12 cellular contexts compared by ENCODE assay signal in the genomic region with DNA sequence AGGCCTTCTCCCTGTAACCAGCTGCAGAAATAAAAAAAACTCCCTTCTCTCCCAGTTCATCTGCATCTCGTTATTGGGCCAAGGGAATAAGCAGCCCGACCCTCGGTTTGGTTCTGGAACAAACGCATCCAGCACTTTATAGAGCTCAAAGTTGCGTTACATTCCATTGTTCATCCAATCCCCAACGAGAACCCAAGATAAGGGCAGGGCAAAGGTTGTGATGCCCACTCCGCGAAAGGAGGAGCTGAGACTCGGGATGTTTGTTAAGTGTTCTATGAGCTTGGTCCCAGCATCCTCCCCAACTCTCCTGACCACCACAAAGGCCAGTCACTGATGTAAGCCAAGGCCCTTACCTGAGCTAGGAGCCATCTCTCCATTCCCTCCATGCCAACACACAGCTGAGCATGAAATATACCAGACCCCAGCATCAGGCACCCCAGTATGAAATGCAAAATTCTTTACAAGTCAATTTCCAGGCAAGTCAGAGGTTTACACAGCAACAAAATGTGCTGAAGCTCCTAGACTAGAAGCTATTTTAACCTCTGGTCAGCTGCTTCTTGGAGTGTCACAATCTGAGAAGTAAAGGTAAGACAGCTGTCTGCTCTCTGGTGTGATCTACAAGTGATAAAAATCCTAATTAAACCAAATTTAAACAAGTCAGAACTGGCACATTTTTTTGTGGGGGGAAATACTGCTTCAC. TPM values are rescaled to one million over a fixed set of nuclear protein-coding genes. Genes with fewer than 3 reads are reported as not detected.
DNase-seq lines count a peak whose midpoint lies in the region; ATAC-seq, FAIRE-seq and TF ChIP-seq lines count a peak whose summit lies in the region.
"Had no signal": no experiment of that assay in that cellular context is flagged by ENCODE, and none has a peak within 500 bp of the region (broad histone marks: within the 10 kb centered on the region; RNA-seq: fewer than 3 reads in every experiment).

No MANE protein-coding gene starts in this region.

- FAIRE-seq in HepG2 (lab: Jason Lieb, UNC), result no peak

- TF ChIP-seq CTCF in HepG2 (CRISPR knock-in tag; IDR thresholded peaks at IDR 0.05), result no peak
- no peak for TF ChIP-seq CTCF in right lobe of liver (IDR thresholded peaks at IDR 0.05)
- no peak for TF ChIP-seq CTCF in body of pancreas (IDR thresholded peaks at IDR 0.05)
- no peak for TF ChIP-seq CTCF in natural killer cell (IDR thresholded peaks at IDR 0.05)
- no peak for TF ChIP-seq CTCF in uterus (IDR thresholded peaks at IDR 0.05)

- TF ChIP-seq POLR2A in HepG2 (IDR thresholded peaks at IDR 0.05; ENCODE audit: insufficient read depth in 1 of 2, low read depth in 2 of 2, low read length in 2 of 2) (no peak), right lobe of liver (IDR thresholded peaks at IDR 0.05) (no peak), body of pancreas (IDR thresholded peaks at IDR 0.05) (no peak), uterus (IDR thresholded peaks at IDR 0.05) (no peak)

- H2AFZ ChIP-seq in HepG2 (ENCODE audit: low read length), result no peak overlapping the region

- H3K4me3 ChIP-seq in HepG2 (replicated peaks in 1 of 3; ENCODE audit: insufficient read depth in 1 of 3, low read depth in 2 of 3, low read length in 3 of 3), result no peak overlapping the region
- H3K4me3 ChIP-seq in right lobe of liver, result no peak overlapping the region
- H3K4me3 ChIP-seq in body of pancreas, result no peak overlapping the region
- no peak overlapping the region for H3K4me3 ChIP-seq in uterus
- H3K4me3 ChIP-seq: Peyer's patch had no signal

- peaks cover 65% of the 10 kb centered on the region for H4K20me1 ChIP-seq in HepG2 (ENCODE audit: insufficient read depth, low read length)

- POLR2A ChIA-PET in HepG2 (lab: Yijun Ruan, JAX), result interaction anchor here (1.0 to 1.2 kb wide), 2 partner anchors 18 to 21 kb away, joined by 3 to 5 read pairs; a partner anchor contains a TSS

- CTCF ChIA-PET in HepG2 (lab: Yijun Ruan, JAX; ENCODE audit: low intra/inter-chr PET ratio, low total read pairs), result no interaction called here

- peaks cover 92% of the 10 kb centered on the region for H3K79me2 ChIP-seq in HepG2 (ENCODE audit: insufficient read depth, low read length)

- H3K4me3 Mint-ChIP-seq in natural killer cell, result peak overlapping the region; percentile 53

- no peaks in the 10 kb centered on the region for H3K9me3 Mint-ChIP-seq in natural killer cell

- BruUV-seq in HepG2 (replicated peaks; lab: Mats Ljungman, UMichigan), result no TSS peak

- TF ChIP-seq EP300 in HepG2 (IDR thresholded peaks at IDR 0.05; ENCODE audit: low read depth in 2 of 2, low read length in 2 of 2) (no peak), HepG2 (CRISPR knock-in tag; IDR thresholded peaks at IDR 0.05; ENCODE audit: borderline replicate concordance) (no peak)

- WGBS in HepG2 (ENCODE audit: low lambda C conversion rate), result 82% methylated on average over 9 of the region's 9 CpGs
- 62% methylated on average over 9 of the region's 9 CpGs for WGBS in right lobe of liver (ENCODE audit: insufficient coverage, low coverage, low lambda C conversion rate, missing lambda C conversion rate)
- WGBS in body of pancreas, 2 donors, result 49 to 75% methylated on average over 9 of the region's 9 CpGs

- ATAC-seq in HepG2, result no peak
- ATAC-seq in right lobe of liver, result no peak
- no peak for ATAC-seq in body of pancreas
- ATAC-seq in natural killer cell, result no peak
- no peak for ATAC-seq in HG03045 (IDR thresholded peaks at IDR 0.05; ENCODE audit: unreplicated experiment)

- intact Hi-C loops in HepG2 (cut with micrococcal nuclease; ENCODE audit: unreplicated experiment) (no loop called here), right lobe of liver (cut with DNase I) (no loop called here), body of pancreas (cut with DNase I) (no loop called here), natural killer cell (cut with micrococcal nuclease) (loop anchor here (1.0 kb wide), 1 partner anchor 18 kb away; a partner anchor contains a TSS), uterus (cut with DNase I; ENCODE audit: low total_unique reads) (no loop called here)

- H3K9me3 ChIP-seq in HepG2 (ENCODE audit: low read length), result no peaks in the 10 kb centered on the region
- H3K9me3 ChIP-seq in right lobe of liver, result no peaks in the 10 kb centered on the region
- H3K9me3 ChIP-seq in body of pancreas, result no peaks in the 10 kb centered on the region
- H3K9me3 ChIP-seq in uterus, result no peaks in the 10 kb centered on the region
- H3K9me3 ChIP-seq: Peyer's patch had no signal

- in situ Hi-C loops in HepG2 (cut with HindIII; ENCODE audit: extremely low pct_ligation_motif_present, low pct_unique_long_range_greater_than_20kb), result no loop called here

- H3K27me3 ChIP-seq in HepG2 (ENCODE audit: control insufficient read depth in 1 of 2, insufficient read depth in 2 of 2, low read length in 2 of 2), result no peaks in the 10 kb centered on the region
- H3K27me3 ChIP-seq in right lobe of liver, result no peaks in the 10 kb centered on the region
- no peaks in the 10 kb centered on the region for H3K27me3 ChIP-seq in body of pancreas
- H3K27me3 ChIP-seq in uterus, result no peaks in the 10 kb centered on the region
- H3K27me3 ChIP-seq: Peyer's patch had no signal

- H3K36me3 ChIP-seq in HepG2 (replicated peaks in 1 of 2; ENCODE audit: control insufficient read depth in 1 of 2, insufficient read depth in 2 of 2, low read length in 2 of 2) (peaks cover 3 to 15% of the 10 kb centered on the region in 2 experiments; a peak in 4 of 5 replicates), right lobe of liver (no peaks in the 10 kb centered on the region), body of pancreas (replicated peaks in 1 of 2; ENCODE audit: insufficient read depth in 1 of 2, low read depth in 2 of 2) (no peaks in the 10 kb centered on the region), uterus (no peaks in the 10 kb centered on the region)
- H3K36me3 ChIP-seq: Peyer's patch had no signal

- H3K27ac ChIP-seq in HepG2 (ENCODE audit: extremely low read length, insufficient read depth, low read length), result no peak overlapping the region
- H3K27ac ChIP-seq in right lobe of liver, result peak overlapping the region in 1 of 3 donors; percentile 37
- peak overlapping the region; percentile 79 to 93 (median 88) for H3K27ac ChIP-seq in body of pancreas
- H3K27ac ChIP-seq in uterus, result peak overlapping the region; percentile 70

- H3K36me3 Mint-ChIP-seq in natural killer cell, result no peaks in the 10 kb centered on the region

- no peaks in the 10 kb centered on the region for H3K27me3 Mint-ChIP-seq in natural killer cell (ENCODE audit: low read depth in 2 of 2)

- H3K9ac ChIP-seq in HepG2 (ENCODE audit: insufficient read depth, low read depth, low read length), result no peak overlapping the region

- peaks cover 88 to 90% of the 10 kb centered on the region in 2 donors for H3K4me1 Mint-ChIP-seq in natural killer cell

- peak overlapping the region; percentile 94 to 99 for H3K27ac Mint-ChIP-seq in natural killer cell

- no peak for TF ChIP-seq RAD21 in HepG2 (CRISPR knock-in tag; IDR thresholded peaks at IDR 0.05)

- DNase-seq in HepG2 (ENCODE audit: low spot score) (no peak), right lobe of liver (no peak), body of pancreas (no peak), natural killer cell (no peak), uterus (no peak), DMS53 treated with DMSO at 0.1 percent for 48 hours (lab: John Stamatoyannopoulos, UW; ENCODE audit: unreplicated experiment) (no peak)
- no peak for DNase-seq in activated CD8-positive, alpha-beta memory T cell treated with anti-CD3 and anti-CD28 coated beads for 24 hours
- DNase-seq: activated gamma-delta T cell, H7, substantia nigra had no signal

- H3K4me2 ChIP-seq in HepG2 (ENCODE audit: low read depth, low read length), result no peak overlapping the region

- peaks cover 91% of the 10 kb centered on the region for H3K4me1 ChIP-seq in HepG2 (ENCODE audit: insufficient read depth, low read length)
- H3K4me1 ChIP-seq in right lobe of liver, result peaks cover 0 to 58% (median 8%) of the 10 kb centered on the region in 4 donors
- peaks cover 86% of the 10 kb centered on the region for H3K4me1 ChIP-seq in body of pancreas
- peaks cover 0 to 25% of the 10 kb centered on the region in 2 donors for H3K4me1 ChIP-seq in uterus

RNA-seq across cellular contexts. Expression of a gene that starts 17.9 kb away (rescaled TPM):
- total RNA-seq in HepG2 (2016; rRNA removed; fragmentation: Illumina TruSeq; extraction: Trizol) (49.5 and 55.2 TPM in 2 replicates), right lobe of liver (10 to 100 TPM; 14.6 to 24.2 (median 17.0) TPM), body of pancreas (10 to 100 TPM; 25.4 to 67.2 TPM), natural killer cell (100 to 1,000 TPM; 104 to 114 (median 111) TPM), uterus (10 to 100 TPM in 3 of 4 donors, 1 to 10 TPM in 1; 4.1 to 92.0 (median 41.2) TPM)
- 28.7 and 32.4 TPM in 2 replicates for total RNA-seq in HepG2 (2016; cell fraction: cytosol; rRNA removed; fragmentation: Illumina TruSeq; extraction: Trizol; ENCODE audit: low read depth)
- total RNA-seq in HepG2 (2016; cell fraction: insoluble cytoplasmic fraction; rRNA removed; fragmentation: Illumina TruSeq; extraction: Trizol), result 52.2 and 56.9 TPM in 2 replicates
- 27.1 and 29.7 TPM in 2 replicates for total RNA-seq in HepG2 (2016; cell fraction: membrane; rRNA removed; fragmentation: Illumina TruSeq; extraction: Trizol)
- total RNA-seq in HepG2 (2016; cell fraction: nucleus; rRNA removed; fragmentation: Illumina TruSeq; extraction: Trizol), result 28.6 and 32.0 TPM in 2 replicates
- polyA plus RNA-seq in HepG2 (2011; rRNA removed), result 28.9 and 30.1 TPM in 2 replicates
- polyA plus RNA-seq in HepG2 (2011; cell fraction: cytosol; rRNA removed), result 32.7 and 35.6 TPM in 2 replicates
- polyA plus RNA-seq in HepG2 (2011; cell fraction: nucleus; rRNA removed), result 40.0 and 40.6 TPM in 2 replicates
- polyA plus RNA-seq in HepG2 (2012), result 26.3 and 31.7 TPM in 2 replicates
- polyA plus RNA-seq in HepG2 (2016; cell fraction: cytosol; fragmentation: Illumina TruSeq; extraction: Trizol; ENCODE audit: low read depth), result 14.7 and 15.4 TPM in 2 replicates
- polyA plus RNA-seq in HepG2 (2016; cell fraction: insoluble cytoplasmic fraction; fragmentation: Illumina TruSeq; extraction: Trizol; ENCODE audit: low read depth), result 73.4 and 79.9 TPM in 2 replicates
- 18.7 and 18.8 TPM in 2 replicates for polyA plus RNA-seq in HepG2 (2016; cell fraction: membrane; fragmentation: Illumina TruSeq; extraction: Trizol; ENCODE audit: low read depth)
- polyA plus RNA-seq in HepG2 (2016; cell fraction: nucleus; fragmentation: Illumina TruSeq; extraction: Trizol; ENCODE audit: insufficient read depth, low read depth), result 55.2 TPM in 2 replicates
- polyA minus RNA-seq in HepG2 (2011; rRNA and poly(A)+ RNA removed; ENCODE audit: low replicate concordance), result 53.2 and 59.2 TPM in 2 replicates
- 9.3 and 12.2 TPM in 2 replicates for polyA minus RNA-seq in HepG2 (2011; cell fraction: cytosol; rRNA and poly(A)+ RNA removed)
- 41.3 and 55.9 TPM in 2 replicates for polyA minus RNA-seq in HepG2 (2011; cell fraction: nucleus; rRNA and poly(A)+ RNA removed)

RNA-seq across cellular contexts. Expression of a gene that starts 20.8 kb away (rescaled TPM):
- total RNA-seq in HepG2 (2016; rRNA removed; fragmentation: Illumina TruSeq; extraction: Trizol), result 6.0 and 9.7 TPM in 2 replicates
- 1.8 and 2.7 TPM in 2 replicates for total RNA-seq in HepG2 (2016; cell fraction: cytosol; rRNA removed; fragmentation: Illumina TruSeq; extraction: Trizol; ENCODE audit: low read depth)
- 6.0 and 8.3 TPM in 2 replicates for total RNA-seq in HepG2 (2016; cell fraction: insoluble cytoplasmic fraction; rRNA removed; fragmentation: Illumina TruSeq; extraction: Trizol)
- total RNA-seq in HepG2 (2016; cell fraction: membrane; rRNA removed; fragmentation: Illumina TruSeq; extraction: Trizol), result 4.1 and 4.3 TPM in 2 replicates
- total RNA-seq in HepG2 (2016; cell fraction: nucleus; rRNA removed; fragmentation: Illumina TruSeq; extraction: Trizol), result 14.8 and 19.9 TPM in 2 replicates
- polyA plus RNA-seq in HepG2 (2011; rRNA removed), result 12.4 and 15.8 TPM in 2 replicates
- 3.6 and 4.9 TPM in 2 replicates for polyA plus RNA-seq in HepG2 (2011; cell fraction: cytosol; rRNA removed)
- 222 and 246 TPM in 2 replicates for polyA plus RNA-seq in HepG2 (2011; cell fraction: nucleus; rRNA removed)
- 7.9 and 16.7 TPM in 2 replicates for polyA plus RNA-seq in HepG2 (2012)
- 0.67 and 0.80 TPM in 2 replicates for polyA plus RNA-seq in HepG2 (2016; cell fraction: cytosol; fragmentation: Illumina TruSeq; extraction: Trizol; ENCODE audit: low read depth)
- polyA plus RNA-seq in HepG2 (2016; cell fraction: insoluble cytoplasmic fraction; fragmentation: Illumina TruSeq; extraction: Trizol; ENCODE audit: low read depth), result 6.4 and 7.7 TPM in 2 replicates
- 1.5 and 1.8 TPM in 2 replicates for polyA plus RNA-seq in HepG2 (2016; cell fraction: membrane; fragmentation: Illumina TruSeq; extraction: Trizol; ENCODE audit: low read depth)
- polyA plus RNA-seq in HepG2 (2016; cell fraction: nucleus; fragmentation: Illumina TruSeq; extraction: Trizol; ENCODE audit: insufficient read depth, low read depth), result 69.9 and 76.5 TPM in 2 replicates
- 8.9 and 19.6 TPM in 2 replicates for polyA minus RNA-seq in HepG2 (2011; rRNA and poly(A)+ RNA removed; ENCODE audit: low replicate concordance)
- 2.9 and 3.9 TPM in 2 replicates for polyA minus RNA-seq in HepG2 (2011; cell fraction: cytosol; rRNA and poly(A)+ RNA removed)
- polyA minus RNA-seq in HepG2 (2011; cell fraction: nucleus; rRNA and poly(A)+ RNA removed), result 18.7 and 21.3 TPM in 2 replicates
- 10 to 100 TPM in 5 of 6 experiments, 1 to 10 TPM in 1; 8.9 to 11.7 (median 10.8) TPM for total RNA-seq in right lobe of liver
- total RNA-seq in body of pancreas, result 100 to 1,000 TPM in 1 of 2 donors, 10 to 100 TPM in 1; 98.8 to 151 TPM
- 100 to 1,000 TPM; 453 to 536 (median 532) TPM for total RNA-seq in natural killer cell
- total RNA-seq in uterus, result 10 to 100 TPM; 13.1 to 41.1 (median 23.8) TPM
